19 cellular contexts compared by ENCODE assay signal in the genomic region with DNA sequence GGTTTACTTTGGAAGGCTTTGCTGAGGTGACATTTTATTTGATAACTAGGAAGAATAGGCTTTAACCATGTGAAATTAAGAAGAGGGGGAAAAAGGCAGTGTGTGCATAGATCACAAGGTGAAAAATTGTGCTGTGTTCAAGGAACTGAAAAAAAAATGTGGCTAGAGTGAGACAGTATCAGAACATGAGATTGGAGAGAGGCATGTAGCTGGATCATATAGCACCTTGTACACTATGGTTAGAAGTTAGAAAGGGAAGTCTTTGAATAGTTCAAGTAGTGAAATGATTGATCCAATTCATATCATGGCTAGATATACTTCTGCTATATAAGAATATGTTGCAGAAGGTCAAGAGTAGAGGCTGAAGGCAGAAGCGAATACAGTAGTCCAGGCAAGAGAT.
"Had no signal": no experiment of that assay in that cellular context is flagged by ENCODE, and none has a peak within 500 bp of the region (broad histone marks: within the 10 kb centered on the region; RNA-seq: fewer than 3 reads in every experiment).

No MANE protein-coding gene starts in this region.

- H3K4me1 ChIP-seq: heart right ventricle, spleen, stomach had no signal

- H3K4me1 Mint-ChIP-seq: endodermal cell had no signal

- H3K4me3 ChIP-seq: coronary artery, heart right ventricle, spleen, stomach had no signal

- DNase-seq: effector CD4-positive, alpha-beta T cell; endodermal cell; erythroblast; heart right ventricle; hypothalamus; kidney glomerular epithelial cell; naive thymus-derived CD4-positive, alpha-beta T cell; posterior cingulate gyrus; spleen; stimulated activated CD4-positive, alpha-beta T cell treated with anti-CD3 and anti-CD28 coated beads, Interleukin-15, amount 100 ng/mL, for 24 hours; stimulated activated CD4-positive, alpha-beta T cell treated with anti-CD3 and anti-CD28 coated beads, Interleukin-1b, Interleukin-23, amount 100 ng/mL, for 48 hours; stimulated activated CD4-positive, alpha-beta T cell treated with anti-CD3 and anti-CD28 coated beads, Interleukin-4, amount 100 ng/mL, for 24 hours; stimulated activated naive CD4-positive, alpha-beta T cell; stomach; substantia nigra had no signal

- H3K27me3 ChIP-seq: heart right ventricle, spleen, stomach had no signal

- ATAC-seq: heart right ventricle; naive thymus-derived CD4-positive, alpha-beta T cell; sciatic nerve had no signal

- H3K27ac Mint-ChIP-seq: endodermal cell; naive thymus-derived CD4-positive, alpha-beta T cell; type B pancreatic cell had no signal

- H3K9me3 Mint-ChIP-seq: endodermal cell, type B pancreatic cell had no signal

- H3K4me3 Mint-ChIP-seq: endodermal cell; naive thymus-derived CD4-positive, alpha-beta T cell; type B pancreatic cell had no signal

- H3K9me3 ChIP-seq: heart right ventricle, neutrophil, spleen, stomach had no signal

- H3K27ac ChIP-seq: coronary artery, heart right ventricle, neutrophil, spleen, stomach had no signal
